8 cellular contexts compared by ENCODE assay signal in genomic region chr2:96764253-96764637, GRCh38. TPM values are rescaled to one million over a fixed set of nuclear protein-coding genes. Genes with fewer than 3 reads are reported as not detected.
DNase-seq lines count a peak whose midpoint lies in the region; ATAC-seq and TF ChIP-seq lines count a peak whose summit lies in the region.

No MANE protein-coding gene starts in this region.

- H3K36me3 Mint-ChIP-seq in stimulated activated naive B cell treated with anti-CD40 and anti-IgM and Interleukin-4, amounts not matched to agents 10 μg/mL and 1 μg/mL and 100 μg/mL, for 72 hours, result peaks cover 8 to 12% of the 10 kb centered on the region in 2 donors

- H3K36me3 ChIP-seq in heart right ventricle (no peaks in the 10 kb centered on the region), SU-DHL-6 (ENCODE audit: low read length) (no peaks in the 10 kb centered on the region), iPS-15b (ENCODE audit: control insufficient read depth, insufficient read depth, low read length) (no peaks in the 10 kb centered on the region)

- intact Hi-C loops in heart right ventricle (cut with DNase I), result loop anchor here in 6 of 10 donors (5.0 to 10.0 kb wide), 5 partner anchors 38 to 219 kb away; partner anchors contain the start of genes KANSL3 (in 4 of the 6) and CNNM3 (in 1 of the 6)
- intact Hi-C loops in Right ventricle myocardium inferior (cut with DNase I), result loop anchor here (5.0 kb wide), 2 partner anchors 53 to 93 kb away; partner anchors contain the start of genes ANKRD39 and CNNM3

- peaks cover 65 to 93% of the 10 kb centered on the region in 2 donors for H3K4me1 Mint-ChIP-seq in stimulated activated naive B cell treated with anti-CD40 and anti-IgM and Interleukin-4, amounts not matched to agents 10 μg/mL and 1 μg/mL and 100 μg/mL, for 72 hours

- DNase-seq in heart right ventricle (peak in 1 of 2 donors; percentile 18), Right ventricle myocardium inferior (ENCODE audit: missing footprints) (no peak)
- no peak for DNase-seq in stimulated activated naive B cell treated with anti-CD40 and anti-IgM and Interleukin-4, amounts not matched to agents 10 μg/mL and 1 μg/mL and 100 μg/mL, for 72 hours
- no peak for DNase-seq in central memory CD4-positive, alpha-beta T cell

- ATAC-seq in heart right ventricle (peak in 1 of 8 donors; percentile 24), Right ventricle myocardium inferior (no peak), HG03139 (IDR thresholded peaks at IDR 0.05; ENCODE audit: unreplicated experiment) (no peak), HG02870 (IDR thresholded peaks at IDR 0.05; ENCODE audit: unreplicated experiment) (no peak)
- ATAC-seq in stimulated activated naive B cell treated with anti-CD40 and anti-IgM and Interleukin-4, amounts not matched to agents 10 μg/mL and 1 μg/mL and 100 μg/mL, for 72 hours (replicated peaks), result peak in 1 of 2 donors; percentile 19

- H3K27me3 Mint-ChIP-seq in stimulated activated naive B cell treated with anti-CD40 and anti-IgM and Interleukin-4, amounts not matched to agents 10 μg/mL and 1 μg/mL and 100 μg/mL, for 72 hours, result no peaks in the 10 kb centered on the region

- H3K9ac ChIP-seq in SU-DHL-6 (ENCODE audit: low read length) (no peak overlapping the region), iPS-15b (ENCODE audit: low read depth, low read length) (peak overlapping the region; percentile 61)

- H3K9me3 ChIP-seq in heart right ventricle, result no peaks in the 10 kb centered on the region
- no peaks in the 10 kb centered on the region for H3K9me3 ChIP-seq in SU-DHL-6 (ENCODE audit: insufficient read depth, low read length)
- no peaks in the 10 kb centered on the region for H3K9me3 ChIP-seq in iPS-15b (ENCODE audit: control insufficient read depth, insufficient read depth, low read length)

- H2AFZ ChIP-seq in SU-DHL-6 (ENCODE audit: low read depth, low read length, severe bottlenecking), result no peak overlapping the region

- no peaks in the 10 kb centered on the region for H3K9me3 Mint-ChIP-seq in stimulated activated naive B cell treated with anti-CD40 and anti-IgM and Interleukin-4, amounts not matched to agents 10 μg/mL and 1 μg/mL and 100 μg/mL, for 72 hours

- H3K9me2 ChIP-seq in SU-DHL-6 (replicated peaks; ENCODE audit: insufficient read depth, low read length), result no peaks in the 10 kb centered on the region

- no peak for TF ChIP-seq CTCF in heart right ventricle (IDR thresholded peaks at IDR 0.05)
- no peak for TF ChIP-seq CTCF in SU-DHL-6 (IDR thresholded peaks at IDR 0.05; ENCODE audit: insufficient read depth, low read length, poor library complexity, severe bottlenecking)

- WGBS in heart right ventricle, 2 donors, result 62 to 67% methylated on average over 8 of the region's 8 CpGs

- peak overlapping the region; percentile 54 for H3K4me2 ChIP-seq in SU-DHL-6 (ENCODE audit: low read depth, low read length, poor library complexity, severe bottlenecking)

- H3K27me3 ChIP-seq in heart right ventricle (no peaks in the 10 kb centered on the region), SU-DHL-6 (ENCODE audit: low read length) (no peaks in the 10 kb centered on the region), iPS-15b (ENCODE audit: control insufficient read depth, insufficient read depth, low read length) (peaks cover 3% of the 10 kb centered on the region)

- peak overlapping the region; percentile 73 to 82 for H3K4me3 Mint-ChIP-seq in stimulated activated naive B cell treated with anti-CD40 and anti-IgM and Interleukin-4, amounts not matched to agents 10 μg/mL and 1 μg/mL and 100 μg/mL, for 72 hours

- peak overlapping the region in 5 of 10 donors; percentile 27 to 42 (median 39) for H3K27ac ChIP-seq in heart right ventricle
- H3K27ac ChIP-seq in SU-DHL-6 (ENCODE audit: low read depth, low read length), result no peak overlapping the region

- H3F3A ChIP-seq in SU-DHL-6 (ENCODE audit: insufficient read depth), result no peaks in the 10 kb centered on the region

- peaks cover 8 to 48% (median 42%) of the 10 kb centered on the region in 9 donors for H3K4me1 ChIP-seq in heart right ventricle
- H3K4me1 ChIP-seq in iPS-15b (ENCODE audit: control insufficient read depth, insufficient read depth, low read length), result peaks cover 12% of the 10 kb centered on the region

- H4K20me1 ChIP-seq in SU-DHL-6 (ENCODE audit: low read depth, low read length), result no peaks in the 10 kb centered on the region

- no peaks in the 10 kb centered on the region for H3K79me2 ChIP-seq in SU-DHL-6 (ENCODE audit: insufficient read depth, low read length)

- peak overlapping the region; percentile 14 for H3K27ac Mint-ChIP-seq in stimulated activated naive B cell treated with anti-CD40 and anti-IgM and Interleukin-4, amounts not matched to agents 10 μg/mL and 1 μg/mL and 100 μg/mL, for 72 hours

- peak overlapping the region in 8 of 10 donors; percentile 9 to 88 (median 64) for H3K4me3 ChIP-seq in heart right ventricle
- no peak overlapping the region for H3K4me3 ChIP-seq in SU-DHL-6 (ENCODE audit: insufficient read depth, low read length, poor library complexity, severe bottlenecking)
- H3K4me3 ChIP-seq in iPS-15b (ENCODE audit: low read depth, low read length), result peak overlapping the region; percentile 83

RNA-seq across cellular contexts. Expression of gene CNNM4, which starts 3.5 kb away (rescaled TPM):
- total RNA-seq in heart right ventricle, result 10 to 100 TPM; 19.1 to 59.7 (median 34.8) TPM
- 10 to 100 TPM in 1 of 2 donors, 1 to 10 TPM in 1; 4.3 to 10.1 TPM for polyA plus RNA-seq in heart right ventricle
- total RNA-seq in Right ventricle myocardium inferior, result 33.3 TPM

RNA-seq across cellular contexts. Expression of gene LMAN2L, which starts 24.4 kb away (rescaled TPM):
- total RNA-seq in heart right ventricle (10 to 100 TPM; 13.3 to 30.9 (median 18.8) TPM), Right ventricle myocardium inferior (26.2 TPM)
- 10 to 100 TPM; 11.0 to 31.4 TPM for polyA plus RNA-seq in heart right ventricle

RNA-seq across cellular contexts. Expression of gene CNNM3, which starts 51.8 kb away (rescaled TPM):
- 10 to 100 TPM in 8 of 10 donors, 1 to 10 TPM in 2; 7.4 to 18.3 (median 13.8) TPM for total RNA-seq in heart right ventricle
- 1 to 10 TPM; 4.0 to 8.3 TPM for polyA plus RNA-seq in heart right ventricle
- 13.3 TPM for total RNA-seq in Right ventricle myocardium inferior
